In genomic region chr15:64985382-64986033, GRCh38 we compare ENCODE assay signal across 1 cellular context.
TF ChIP-seq lines count a peak whose summit lies in the region.

No MANE protein-coding gene starts in this region.

TF ChIP-seq in HepG2, 621 proteins besides CTCF, POLR2A, EP300 and RAD21 (continued from another document and continues in another):
- TF ChIP-seq ZNF142 (CRISPR knock-in tag; IDR thresholded peaks at IDR 0.05) (no peak), ZNF773 (CRISPR knock-in tag; IDR thresholded peaks at IDR 0.05; ENCODE audit: borderline replicate concordance) (no peak), ZNF224 (CRISPR knock-in tag; IDR thresholded peaks at IDR 0.05) (no peak), ZNF503 (CRISPR knock-in tag; IDR thresholded peaks at IDR 0.05) (no peak), CHD2 (IDR thresholded peaks at IDR 0.05; ENCODE audit: low read depth, low read length) (no peak), HOXA5 (CRISPR knock-in tag; IDR thresholded peaks at IDR 0.05) (no peak), KDM5B (CRISPR knock-in tag; IDR thresholded peaks at IDR 0.05; ENCODE audit: borderline replicate concordance) (no peak), ARID4A (CRISPR knock-in tag; IDR thresholded peaks at IDR 0.05; ENCODE audit: borderline replicate concordance) (no peak), ZNF615 (CRISPR knock-in tag; IDR thresholded peaks at IDR 0.05; ENCODE audit: borderline replicate concordance) (no peak), PAXIP1 (CRISPR knock-in tag; conservative IDR thresholded peaks at IDR 0.05) (peak; percentile 53; the same call in 1 of the 2 replicates), ZNF33A (CRISPR knock-in tag; IDR thresholded peaks at IDR 0.05; ENCODE audit: borderline replicate concordance) (no peak), ZNF562 (CRISPR knock-in tag; IDR thresholded peaks at IDR 0.05; ENCODE audit: borderline replicate concordance) (no peak), ZNF749 (CRISPR knock-in tag; IDR thresholded peaks at IDR 0.05; ENCODE audit: borderline replicate concordance) (no peak), ZMYM2 (CRISPR knock-in tag; IDR thresholded peaks at IDR 0.05) (no peak), ZNF275 (CRISPR knock-in tag; IDR thresholded peaks at IDR 0.05; ENCODE audit: borderline replicate concordance) (no peak), ETV6 (CRISPR knock-in tag; conservative IDR thresholded peaks at IDR 0.05) (no peak), ZZZ3 (CRISPR knock-in tag; IDR thresholded peaks at IDR 0.05; ENCODE audit: borderline replicate concordance) (no peak), SP1 (IDR thresholded peaks at IDR 0.05) (no peak), SP1 (CRISPR knock-in tag; IDR thresholded peaks at IDR 0.05) (no peak), ZBTB4 (CRISPR knock-in tag; IDR thresholded peaks at IDR 0.05; ENCODE audit: borderline replicate concordance) (no peak), MATR3 (CRISPR knock-in tag; IDR thresholded peaks at IDR 0.05) (no peak), NFE2L1 (CRISPR knock-in tag; IDR thresholded peaks at IDR 0.05; ENCODE audit: borderline replicate concordance) (no peak), REST (IDR thresholded peaks at IDR 0.05; ENCODE audit: borderline replicate concordance in 1 of 2, low read depth in 1 of 2, low read length in 2 of 2) (no peak), ZNF841 (CRISPR knock-in tag; IDR thresholded peaks at IDR 0.05; ENCODE audit: borderline replicate concordance) (no peak), MXD4 (CRISPR knock-in tag; IDR thresholded peaks at IDR 0.05) (no peak), ZSCAN25 (CRISPR knock-in tag; IDR thresholded peaks at IDR 0.05) (no peak), ZNF235 (CRISPR knock-in tag; IDR thresholded peaks at IDR 0.05; ENCODE audit: borderline replicate concordance) (no peak), ZNF18 (CRISPR knock-in tag; IDR thresholded peaks at IDR 0.05; ENCODE audit: insufficient replicate concordance) (no peak), POLR2AphosphoS2 (IDR thresholded peaks at IDR 0.05; ENCODE audit: low read depth, low read length) (no peak)
